Comparison of ENCODE assay signal across 3 cellular contexts in the genomic region with DNA sequence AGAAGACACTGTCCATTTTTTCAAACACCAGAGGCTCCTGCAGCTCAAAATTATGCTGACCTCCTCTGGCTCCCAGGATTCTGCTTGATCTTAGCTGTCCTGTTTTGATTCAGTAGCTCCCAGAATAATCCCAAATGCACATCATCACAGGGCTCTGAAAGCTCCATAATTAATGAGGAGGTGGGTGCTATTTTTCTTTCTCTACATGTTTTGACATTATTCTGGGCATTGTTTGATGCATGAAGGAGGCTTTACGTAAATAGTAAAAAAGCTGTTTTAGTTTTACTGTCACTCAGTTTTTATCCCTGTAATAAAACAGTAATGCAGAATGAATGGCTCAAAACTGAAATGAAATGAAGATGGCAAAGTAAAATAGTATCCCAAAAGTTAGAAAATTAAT.
"Had no signal": no experiment of that assay in that cellular context is flagged by ENCODE, and none has a peak within 500 bp of the region (broad histone marks: within the 10 kb centered on the region; RNA-seq: fewer than 3 reads in every experiment).

No MANE protein-coding gene starts in this region.

- DNase-seq: IMR-90, KBM-7, KG1 had no signal
